ENCODE assay signal across 23 cellular contexts in genomic region chr3:66525771-66526170, GRCh38. TPM values are rescaled to one million over a fixed set of nuclear protein-coding genes. Genes with fewer than 3 reads are reported as not detected.
DNase-seq lines count a peak whose midpoint lies in the region; ATAC-seq, FAIRE-seq and TF ChIP-seq lines count a peak whose summit lies in the region.
"Had no signal": no experiment of that assay in that cellular context is flagged by ENCODE, and none has a peak within 500 bp of the region (broad histone marks: within the 10 kb centered on the region; RNA-seq: fewer than 3 reads in every experiment).

No MANE protein-coding gene starts in this region.

- H3K36me3 ChIP-seq in HepG2 (replicated peaks in 1 of 2; ENCODE audit: control insufficient read depth in 1 of 2, insufficient read depth in 2 of 2, low read length in 2 of 2) (no peaks in the 10 kb centered on the region), right lobe of liver (no peaks in the 10 kb centered on the region), astrocyte (ENCODE audit: insufficient read depth, low read length) (no peaks in the 10 kb centered on the region)
- H3K36me3 ChIP-seq: BE2C, BLaER1 had no signal

- TF ChIP-seq EP300 in HepG2 (IDR thresholded peaks at IDR 0.05; ENCODE audit: low read depth in 2 of 2, low read length in 2 of 2) (no peak), HepG2 (CRISPR knock-in tag; IDR thresholded peaks at IDR 0.05; ENCODE audit: borderline replicate concordance) (no peak)

- CTCF ChIA-PET in HepG2 (lab: Yijun Ruan, JAX; ENCODE audit: low intra/inter-chr PET ratio, low total read pairs), result no interaction called here

- TF ChIP-seq CTCF in HepG2 (CRISPR knock-in tag; IDR thresholded peaks at IDR 0.05), result no peak
- TF ChIP-seq CTCF in right lobe of liver (IDR thresholded peaks at IDR 0.05), result no peak
- no peak for TF ChIP-seq CTCF in astrocyte (IDR thresholded peaks at IDR 0.05; ENCODE audit: insufficient read depth, low read depth, low read length)

- BruUV-seq in HepG2 (replicated peaks; lab: Mats Ljungman, UMichigan), result no TSS peak

- peaks cover 1% of the 10 kb centered on the region for H3K4me1 Mint-ChIP-seq in astrocyte (ENCODE audit: low read depth, unreplicated experiment)

- no peak overlapping the region for H3K27ac ChIP-seq in HepG2 (ENCODE audit: extremely low read length, insufficient read depth, low read length)
- H3K27ac ChIP-seq in right lobe of liver, result no peak overlapping the region
- H3K27ac ChIP-seq in astrocyte (ENCODE audit: low read depth, low read length), result no peak overlapping the region
- H3K27ac ChIP-seq: 22Rv1, BLaER1 had no signal

- H3K4me1 ChIP-seq in HepG2 (ENCODE audit: insufficient read depth, low read length) (no peaks in the 10 kb centered on the region), right lobe of liver (no peaks in the 10 kb centered on the region), astrocyte (ENCODE audit: insufficient read depth, low read length) (no peaks in the 10 kb centered on the region)
- H3K4me1 ChIP-seq: BE2C, BLaER1 had no signal

- H3K4me2 ChIP-seq in HepG2 (ENCODE audit: low read depth, low read length), result no peak overlapping the region
- no peak overlapping the region for H3K4me2 ChIP-seq in astrocyte (ENCODE audit: low read length)
- H3K4me2 ChIP-seq: BLaER1 had no signal

- H3K27ac Mint-ChIP-seq in astrocyte (ENCODE audit: unreplicated experiment), result no peak overlapping the region
- H3K27ac Mint-ChIP-seq: CD4-positive, alpha-beta memory T cell; CD4-positive, CD25-positive, alpha-beta regulatory T cell; CD8-positive, alpha-beta memory T cell had no signal

- H3K27me3 Mint-ChIP-seq in astrocyte (ENCODE audit: low read depth, unreplicated experiment), result peaks cover 5% of the 10 kb centered on the region

- POLR2A ChIA-PET in HepG2 (lab: Yijun Ruan, JAX), result no interaction called here

- H3K27me3 ChIP-seq in HepG2 (ENCODE audit: control insufficient read depth in 1 of 2, insufficient read depth in 2 of 2, low read length in 2 of 2), result no peaks in the 10 kb centered on the region; a peak in 2 of 5 replicates
- H3K27me3 ChIP-seq in right lobe of liver, result no peaks in the 10 kb centered on the region
- no peaks in the 10 kb centered on the region for H3K27me3 ChIP-seq in astrocyte (ENCODE audit: insufficient read depth, low read length)
- H3K27me3 ChIP-seq: BE2C, BLaER1 had no signal

- FAIRE-seq in HepG2 (lab: Jason Lieb, UNC), result no peak
- peak; percentile 9 for FAIRE-seq in astrocyte (lab: Jason Lieb, UNC)
- peak; percentile 21 for FAIRE-seq in islet of Langerhans (lab: Jason Lieb, UNC)
- FAIRE-seq: G401.6, GM12891, GM19239 had no signal

- TF ChIP-seq POLR2A in HepG2 (IDR thresholded peaks at IDR 0.05; ENCODE audit: insufficient read depth in 1 of 2, low read depth in 2 of 2, low read length in 2 of 2), result no peak
- TF ChIP-seq POLR2A in right lobe of liver (IDR thresholded peaks at IDR 0.05), result no peak

- H4K20me1 ChIP-seq in HepG2 (ENCODE audit: insufficient read depth, low read length) (no peaks in the 10 kb centered on the region), astrocyte (ENCODE audit: insufficient read depth, low read length) (no peaks in the 10 kb centered on the region)
- H4K20me1 ChIP-seq: BLaER1 had no signal

- no peak overlapping the region for H3K4me3 Mint-ChIP-seq in astrocyte (ENCODE audit: unreplicated experiment)
- H3K4me3 Mint-ChIP-seq: CD4-positive, alpha-beta memory T cell; CD8-positive, alpha-beta memory T cell had no signal

- H3K9me3 Mint-ChIP-seq in astrocyte (ENCODE audit: unreplicated experiment), result peaks cover 2% of the 10 kb centered on the region
- H3K9me3 Mint-ChIP-seq: CD4-positive, alpha-beta memory T cell; CD4-positive, CD25-positive, alpha-beta regulatory T cell; CD8-positive, alpha-beta memory T cell had no signal

- H3K9me3 ChIP-seq in HepG2 (ENCODE audit: low read length), result no peaks in the 10 kb centered on the region
- H3K9me3 ChIP-seq in right lobe of liver, result no peaks in the 10 kb centered on the region
- no peaks in the 10 kb centered on the region for H3K9me3 ChIP-seq in astrocyte (ENCODE audit: insufficient read depth, low read depth, low read length)
- H3K9me3 ChIP-seq: BE2C, BLaER1 had no signal

- H2AFZ ChIP-seq in HepG2 (ENCODE audit: low read length), result no peak overlapping the region
- no peak overlapping the region for H2AFZ ChIP-seq in astrocyte (ENCODE audit: low read depth, low read length)

- H3K36me3 Mint-ChIP-seq in astrocyte (ENCODE audit: low read depth, unreplicated experiment), result no peaks in the 10 kb centered on the region
- H3K36me3 Mint-ChIP-seq: CD14-positive monocyte; CD4-positive, alpha-beta memory T cell; CD4-positive, CD25-positive, alpha-beta regulatory T cell; CD8-positive, alpha-beta memory T cell had no signal

- ATAC-seq in HepG2, result no peak
- ATAC-seq in right lobe of liver, result no peak

- in situ Hi-C loops in HepG2 (cut with HindIII; ENCODE audit: extremely low pct_ligation_motif_present, low pct_unique_long_range_greater_than_20kb), result no loop called here

- TF ChIP-seq RAD21 in HepG2 (CRISPR knock-in tag; IDR thresholded peaks at IDR 0.05), result no peak

- H3K79me2 ChIP-seq in HepG2 (ENCODE audit: insufficient read depth, low read length) (no peaks in the 10 kb centered on the region), astrocyte (ENCODE audit: insufficient read depth, low read length) (no peaks in the 10 kb centered on the region)

- no peak overlapping the region for H3K9ac ChIP-seq in HepG2 (ENCODE audit: insufficient read depth, low read depth, low read length)
- no peak overlapping the region for H3K9ac ChIP-seq in astrocyte (ENCODE audit: low read length)
- H3K9ac ChIP-seq: BLaER1 had no signal

- intact Hi-C loops in HepG2 (cut with micrococcal nuclease; ENCODE audit: unreplicated experiment) (no loop called here), right lobe of liver (cut with DNase I) (no loop called here), head of caudate nucleus (cut with DNase I) (no loop called here)

- DNase-seq in HepG2 (ENCODE audit: low spot score), result no peak
- no peak for DNase-seq in right lobe of liver
- DNase-seq in astrocyte (ENCODE audit: low read depth), result no peak
- DNase-seq in head of caudate nucleus, result no peak
- DNase-seq in NCI-H2029 (lab: John Stamatoyannopoulos, UW), result no peak
- DNase-seq: ACHN; BE2C; C1 segment of cervical spinal cord; CD4-positive, alpha-beta memory T cell; CD4-positive, CD25-positive, alpha-beta regulatory T cell; COR-L47; DMS 273 treated with DMSO at 0.1 percent for 48 hours; DMS153; DMS79 treated with DMSO at 0.1 percent for 48 hours; GF-D8 had no signal

- no peak overlapping the region for H3K4me3 ChIP-seq in HepG2 (replicated peaks in 1 of 3; ENCODE audit: insufficient read depth in 1 of 3, low read depth in 2 of 3, low read length in 3 of 3)
- no peak overlapping the region for H3K4me3 ChIP-seq in right lobe of liver
- no peak overlapping the region for H3K4me3 ChIP-seq in astrocyte (ENCODE audit: insufficient read depth, low read depth, low read length)
- H3K4me3 ChIP-seq: BLaER1 had no signal

- 57% methylated on average over 3 of the region's 3 CpGs for WGBS in HepG2 (ENCODE audit: low lambda C conversion rate)
- WGBS in right lobe of liver (ENCODE audit: insufficient coverage, low coverage, low lambda C conversion rate, missing lambda C conversion rate), result 89% methylated on average over 3 of the region's 3 CpGs

TF ChIP-seq in HepG2, 621 proteins besides CTCF, POLR2A, EP300 and RAD21:
- TF ChIP-seq MTF1 (CRISPR knock-in tag; IDR thresholded peaks at IDR 0.05), result no peak
- peak; percentile 79 for TF ChIP-seq MAFF (IDR thresholded peaks at IDR 0.05; ENCODE audit: low read depth, low read length)
- peak; percentile 74 to 91 for TF ChIP-seq MAFK (conservative IDR thresholded peaks at IDR 0.05 in 1 of 2, IDR thresholded peaks at IDR 0.05 in 1 of 2; ENCODE audit: low read length in 2 of 2)
- TF ChIP-seq MAF1 (CRISPR knock-in tag; IDR thresholded peaks at IDR 0.05; ENCODE audit: borderline replicate concordance), result no peak

RNA-seq across cellular contexts. Expression of gene LRIG1, which starts 24.9 kb away (rescaled TPM):
- 16.3 and 24.8 TPM in 2 replicates for total RNA-seq in HepG2 (2016; rRNA removed; fragmentation: Illumina TruSeq; extraction: Trizol)
- total RNA-seq in HepG2 (2016; cell fraction: cytosol; rRNA removed; fragmentation: Illumina TruSeq; extraction: Trizol; ENCODE audit: low read depth), result 24.3 and 29.3 TPM in 2 replicates
- 14.1 and 27.5 TPM in 2 replicates for total RNA-seq in HepG2 (2016; cell fraction: insoluble cytoplasmic fraction; rRNA removed; fragmentation: Illumina TruSeq; extraction: Trizol)
- total RNA-seq in HepG2 (2016; cell fraction: membrane; rRNA removed; fragmentation: Illumina TruSeq; extraction: Trizol), result 13.9 and 14.8 TPM in 2 replicates
- total RNA-seq in HepG2 (2016; cell fraction: nucleus; rRNA removed; fragmentation: Illumina TruSeq; extraction: Trizol), result 30.1 and 36.3 TPM in 2 replicates
- polyA plus RNA-seq in HepG2 (2011; rRNA removed), result 17.8 and 23.5 TPM in 2 replicates
- 15.1 TPM in 2 replicates for polyA plus RNA-seq in HepG2 (2011; cell fraction: cytosol; rRNA removed)
- polyA plus RNA-seq in HepG2 (2011; cell fraction: nucleus; rRNA removed), result 38.4 and 48.0 TPM in 2 replicates
- polyA plus RNA-seq in HepG2 (2012), result 18.0 and 20.2 TPM in 2 replicates
- polyA plus RNA-seq in HepG2 (2016; cell fraction: cytosol; fragmentation: Illumina TruSeq; extraction: Trizol; ENCODE audit: low read depth), result 0.89 and 1.1 TPM in 2 replicates
- polyA plus RNA-seq in HepG2 (2016; cell fraction: insoluble cytoplasmic fraction; fragmentation: Illumina TruSeq; extraction: Trizol; ENCODE audit: low read depth), result 10.0 and 13.0 TPM in 2 replicates
- 3.6 and 4.4 TPM in 2 replicates for polyA plus RNA-seq in HepG2 (2016; cell fraction: membrane; fragmentation: Illumina TruSeq; extraction: Trizol; ENCODE audit: low read depth)
- polyA plus RNA-seq in HepG2 (2016; cell fraction: nucleus; fragmentation: Illumina TruSeq; extraction: Trizol; ENCODE audit: insufficient read depth, low read depth), result 39.1 and 41.4 TPM in 2 replicates
- 0.94 and 60.0 TPM in 2 replicates for polyA minus RNA-seq in HepG2 (2011; rRNA and poly(A)+ RNA removed; ENCODE audit: low replicate concordance)
- polyA minus RNA-seq in HepG2 (2011; cell fraction: cytosol; rRNA and poly(A)+ RNA removed), result 12.2 and 17.4 TPM in 2 replicates
- 26.6 and 27.2 TPM in 2 replicates for polyA minus RNA-seq in HepG2 (2011; cell fraction: nucleus; rRNA and poly(A)+ RNA removed)
- 10 to 100 TPM; 15.8 to 23.2 (median 17.8) TPM for total RNA-seq in right lobe of liver
- total RNA-seq in astrocyte, result 39.7 and 45.3 TPM in 2 replicates
